1 cellular context compared by ENCODE assay signal in the genomic region with DNA sequence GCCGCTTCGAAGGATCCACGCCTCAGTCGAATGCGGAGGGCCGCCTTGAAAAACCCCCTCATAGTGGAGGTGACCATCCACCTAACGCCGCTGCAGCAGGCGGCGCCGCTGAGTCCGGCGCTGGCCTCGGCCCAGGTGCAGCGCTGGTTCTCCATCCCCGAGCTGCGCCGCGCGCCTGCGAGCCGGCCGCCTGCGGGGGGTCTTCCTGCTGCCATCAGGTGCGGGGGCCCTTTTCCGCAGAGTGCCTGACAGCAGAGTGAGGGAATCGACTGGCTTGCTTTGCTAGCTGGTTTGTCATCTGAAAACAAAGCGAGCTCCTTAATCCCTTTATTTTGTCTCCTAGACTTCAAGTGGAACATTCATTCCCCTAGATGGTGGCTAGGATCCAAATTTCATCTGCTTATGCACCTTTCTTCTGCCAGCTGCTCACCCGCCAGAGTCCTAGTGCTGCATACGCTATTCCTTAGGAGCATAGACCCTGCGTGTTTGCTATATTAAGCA.
TF ChIP-seq lines count a peak whose summit lies in the region.

No MANE protein-coding gene starts in this region.

TF ChIP-seq in endothelial cell of umbilical vein, 7 proteins besides CTCF, POLR2A, EP300 and RAD21:
- TF ChIP-seq MAX (IDR thresholded peaks at IDR 0.05; ENCODE audit: insufficient read depth, insufficient read length) (no peak), GATA2 (IDR thresholded peaks at IDR 0.05; ENCODE audit: insufficient read depth, insufficient read length, low read depth, low read length) (no peak), POLR2AphosphoS5 (IDR thresholded peaks at IDR 0.05; ENCODE audit: insufficient read depth, low read depth, low read length) (no peak)
